In genomic region chr15:41727143-41727542, GRCh38 we compare ENCODE assay signal across 33 cellular contexts. TPM values are rescaled to one million over a fixed set of nuclear protein-coding genes. Genes with fewer than 3 reads are reported as not detected.
DNase-seq lines count a peak whose midpoint lies in the region; ATAC-seq and TF ChIP-seq lines count a peak whose summit lies in the region.
"Had no signal": no experiment of that assay in that cellular context is flagged by ENCODE, and none has a peak within 500 bp of the region (broad histone marks: within the 10 kb centered on the region; RNA-seq: fewer than 3 reads in every experiment).

No MANE protein-coding gene starts in this region.

- H3K27ac ChIP-seq in HEK293 (ENCODE audit: extremely low read depth, low read depth, low read length), result no peak overlapping the region
- H3K27ac ChIP-seq: 22Rv1, BLaER1, coronary artery, hepatocyte, left lung, neutrophil, PC-9, vagina had no signal

- no peaks in the 10 kb centered on the region for H3K4me1 ChIP-seq in HEK293 (ENCODE audit: control insufficient read depth, insufficient read depth, low read length)
- H3K4me1 ChIP-seq: vagina had no signal

- POLR2A ChIA-PET in HEK293 (lab: Yijun Ruan, JAX), result no interaction called here

- DNase-seq in NCI-H146 (lab: John Stamatoyannopoulos, UW) (peak; percentile 0), NCI-H146 treated with DMSO at 0.1 percent for 48 hours (lab: John Stamatoyannopoulos, UW; ENCODE audit: unreplicated experiment) (no peak), astrocyte of the hippocampus (ENCODE audit: low read depth, low spot score) (peak; percentile 62), myocyte (ENCODE audit: low read depth) (peak; percentile 3), NCI-H1105 (lab: John Stamatoyannopoulos, UW) (no peak), NCI-H128 (lab: John Stamatoyannopoulos, UW; ENCODE audit: unreplicated experiment) (no peak)
- DNase-seq: activated CD4-positive, alpha-beta T cell treated with anti-CD3 and anti-CD28 coated beads, Interleukin-2, amount 10 ng/mL, durations not matched to agents 24 days and 14 days; activated naive CD4-positive, alpha-beta T cell; activated T-cell treated with anti-CD3 and anti-CD28 coated beads, Interleukin-2, amount 50 U/mL, for 24 hours; DMS53; effector memory CD8-positive, alpha-beta T cell; erythroblast; GF-D8; HCEC 1CT; immature natural killer cell; Kasumi-1; left lung; naive B cell; NCI-H1930; NCI-H526; NK-92 treated with Interleukin-12 subunit alpha and Interleukin-12 subunit beta, amount 100 ng/mL, for 24 hours; PC-9; SHP77; stimulated activated naive CD8-positive, alpha-beta T cell treated with anti-CD3 and anti-CD28 coated beads, Interleukin-15, Interleukin-2, amounts not matched to agents 100 U/mL and 50 U/mL, for 24 hours; T1000 had no signal

- H3K9me3 ChIP-seq in HEK293 (ENCODE audit: control insufficient read depth, insufficient read depth, low read depth, low read length), result no peaks in the 10 kb centered on the region
- H3K9me3 ChIP-seq: BLaER1, left lung, neutrophil, vagina had no signal

- peaks cover 0 to 10% of the 10 kb centered on the region in 2 experiments; a peak in 2 of 3 replicates for H3K36me3 ChIP-seq in HEK293 (ENCODE audit: control insufficient read depth in 2 of 2, insufficient read depth in 1 of 2, low read length in 2 of 2)
- H3K36me3 ChIP-seq: neutrophil, vagina had no signal

- ATAC-seq in HG02678 (IDR thresholded peaks at IDR 0.05; ENCODE audit: unreplicated experiment), result no peak
- ATAC-seq: effector memory CD8-positive, alpha-beta T cell; left lung; stimulated activated naive CD8-positive, alpha-beta T cell treated with anti-CD3 and anti-CD28 coated beads, Interleukin-15, Interleukin-2, amounts not matched to agents 100 U/mL and 50 U/mL, for 24 hours had no signal

- H3K4me3 ChIP-seq in HEK293 (ENCODE audit: low read depth, low read length), result no peak overlapping the region
- H3K4me3 ChIP-seq: BLaER1, coronary artery, hepatocyte, left lung, PC-9, vagina had no signal

- CTCF ChIA-PET in HEK293 (lab: Yijun Ruan, JAX), result interaction anchor here (0.6 kb wide), 2 partner anchors 178 to 444 kb away, joined by 3 to 5 read pairs; no protein-coding TSS in a partner anchor

- TF ChIP-seq CTCF in HEK293 (tag by site-specific recombination; IDR thresholded peaks at IDR 0.05), result no peak

TF ChIP-seq in HEK293, 187 proteins besides CTCF, POLR2A, EP300 and RAD21:
- TF ChIP-seq GLI4 (tag by site-specific recombination; IDR thresholded peaks at IDR 0.05), result no peak
- TF ChIP-seq PRDM6 (tag by site-specific recombination; IDR thresholded peaks at IDR 0.05), result 0 out of 2 replicates have a peak, but pooled peaks have one; percentile 10

RNA-seq across cellular contexts. Expression of gene MAPKBP1, which starts 47.1 kb away (rescaled TPM):
- total RNA-seq in myocyte, result 11.1 and 14.9 TPM in 2 replicates
- 15.1 TPM for polyA plus RNA-seq in myocyte (2012)

Comparison
In these comparisons a context has a peak if more than half of its experiments do, and no peak if none do; other contexts are left out.
1. DNase-seq: peak in NCI-H146 (single experiment), astrocyte of the hippocampus (single experiment) and myocyte (single experiment); none in NCI-H146 treated with DMSO at 0.1 percent for 48 hours (single experiment), NCI-H1105 (single experiment) and NCI-H128 (single experiment).